ENCODE assay signal across 17 cellular contexts in the genomic region with DNA sequence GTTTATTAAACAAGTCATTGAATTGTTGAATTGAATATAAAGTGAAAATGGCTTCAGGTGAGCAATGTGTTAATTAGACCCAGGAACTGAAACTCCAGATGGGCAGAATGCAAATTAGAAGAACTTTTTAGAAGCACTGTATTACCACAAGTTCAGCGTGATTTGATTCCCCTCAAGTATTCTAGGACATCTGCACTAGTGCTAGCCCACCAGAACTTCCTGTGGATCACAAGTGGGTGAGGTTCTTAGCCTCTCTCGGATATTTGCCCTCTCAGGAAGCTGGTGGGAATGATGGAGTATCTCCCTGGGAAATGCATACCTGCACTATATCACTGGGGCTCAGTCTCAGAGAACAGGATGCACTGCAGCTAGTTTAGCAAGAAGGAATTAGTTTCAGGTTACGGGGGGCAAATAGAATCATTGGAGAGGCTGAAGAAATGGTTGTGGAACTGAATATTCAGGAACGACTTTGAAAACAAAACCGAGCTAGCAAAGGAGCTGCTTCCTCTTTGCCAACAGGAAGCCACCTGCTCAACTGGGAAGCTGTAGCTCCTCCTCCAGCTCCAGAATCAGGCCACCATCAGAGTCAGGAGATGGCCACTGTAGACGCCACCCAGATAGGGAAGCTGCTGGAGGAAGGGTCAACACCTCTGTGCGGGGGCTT.
DNase-seq lines count a peak whose midpoint lies in the region; ATAC-seq, FAIRE-seq and TF ChIP-seq lines count a peak whose summit lies in the region.
"Had no signal": no experiment of that assay in that cellular context is flagged by ENCODE, and none has a peak within 500 bp of the region (broad histone marks: within the 10 kb centered on the region; RNA-seq: fewer than 3 reads in every experiment).

No MANE protein-coding gene starts in this region.

- H3K36me3 Mint-ChIP-seq in stimulated activated naive B cell treated with anti-CD40 and anti-IgM and Interleukin-4, amounts not matched to agents 10 μg/mL and 1 μg/mL and 100 μg/mL, for 72 hours: peaks cover 0 to under 1% of the 10 kb centered on the region in 2 donors
- peaks cover 0 to 2% (median 2%) of the 10 kb centered on the region in 3 donors for H3K36me3 Mint-ChIP-seq in CD8-positive, alpha-beta memory T cell
- no peaks in the 10 kb centered on the region for H3K36me3 Mint-ChIP-seq in stimulated activated effector memory CD8-positive, alpha-beta T cell treated with anti-CD3 and anti-CD28 coated beads, Interleukin-12 subunit alpha, Interleukin-12 subunit beta, amount 100 ng/mL, for 72 hours
- H3K36me3 Mint-ChIP-seq: brain, immature natural killer cell had no signal

- no peak for TF ChIP-seq POLR2A in H54 (IDR thresholded peaks at IDR 0.05; ENCODE audit: low read depth, low read length)

- no peaks in the 10 kb centered on the region for H3K27me3 ChIP-seq in KMS-11 (ENCODE audit: insufficient read depth, low read depth)
- H3K27me3 ChIP-seq in CD8-positive, alpha-beta memory T cell (ENCODE audit: insufficient read depth, low read length, poor library complexity, severe bottlenecking): no peaks in the 10 kb centered on the region
- H3K27me3 ChIP-seq: ovary had no signal

- no peaks in the 10 kb centered on the region for H4K20me1 ChIP-seq in KMS-11 (ENCODE audit: insufficient read depth)

- no peaks in the 10 kb centered on the region for H3K9me3 ChIP-seq in CD8-positive, alpha-beta memory T cell (ENCODE audit: low read length)
- H3K9me3 ChIP-seq: ovary had no signal

- peak; percentile 22 for DNase-seq in DMS 273 (lab: John Stamatoyannopoulos, UW; ENCODE audit: unreplicated experiment)
- no peak for DNase-seq in DMS 273 treated with DMSO at 0.1 percent for 48 hours (lab: John Stamatoyannopoulos, UW)
- DNase-seq in stimulated activated naive B cell treated with anti-CD40 and anti-IgM and Interleukin-4, amounts not matched to agents 10 μg/mL and 1 μg/mL and 100 μg/mL, for 72 hours: peak; percentile 12
- DNase-seq in CD8-positive, alpha-beta memory T cell: no peak
- DNase-seq in H54 (ENCODE audit: insufficient read length, low spot score): no peak
- DNase-seq in stimulated activated effector memory CD8-positive, alpha-beta T cell treated with anti-CD3 and anti-CD28 coated beads, Interleukin-12 subunit alpha, Interleukin-12 subunit beta, amount 100 ng/mL, for 72 hours (ENCODE audit: low spot score in 2 of 2): no peak
- DNase-seq: activated CD4-positive, alpha-beta T cell treated with anti-CD3 and anti-CD28 coated beads, Interleukin-2, amount 50 U/mL, for 48 hours; COR-L47; effector memory CD4-positive, alpha-beta T cell; immature natural killer cell; NCI-H1105 treated with DMSO at 0.1 percent for 48 hours; ovary; T1000 had no signal

- H3K9me3 Mint-ChIP-seq in stimulated activated naive B cell treated with anti-CD40 and anti-IgM and Interleukin-4, amounts not matched to agents 10 μg/mL and 1 μg/mL and 100 μg/mL, for 72 hours: peaks cover 0 to 6% of the 10 kb centered on the region in 2 donors
- H3K9me3 Mint-ChIP-seq in CD8-positive, alpha-beta memory T cell: peaks cover 0 to 9% (median 8%) of the 10 kb centered on the region in 5 donors
- peaks cover 9% of the 10 kb centered on the region for H3K9me3 Mint-ChIP-seq in stimulated activated effector memory CD8-positive, alpha-beta T cell treated with anti-CD3 and anti-CD28 coated beads, Interleukin-12 subunit alpha, Interleukin-12 subunit beta, amount 100 ng/mL, for 72 hours

- H3K27ac Mint-ChIP-seq in stimulated activated naive B cell treated with anti-CD40 and anti-IgM and Interleukin-4, amounts not matched to agents 10 μg/mL and 1 μg/mL and 100 μg/mL, for 72 hours: no peak overlapping the region
- peak overlapping the region in 1 of 8 donors; percentile 36 for H3K27ac Mint-ChIP-seq in CD8-positive, alpha-beta memory T cell
- no peak overlapping the region for H3K27ac Mint-ChIP-seq in stimulated activated effector memory CD8-positive, alpha-beta T cell treated with anti-CD3 and anti-CD28 coated beads, Interleukin-12 subunit alpha, Interleukin-12 subunit beta, amount 100 ng/mL, for 72 hours
- H3K27ac Mint-ChIP-seq: immature natural killer cell had no signal

- H3K4me2 ChIP-seq in KMS-11: peak overlapping the region; percentile 61

- peak; percentile 53 for ATAC-seq in GM21825 (IDR thresholded peaks at IDR 0.05; ENCODE audit: unreplicated experiment)
- peak; percentile 85 to 94 for ATAC-seq in stimulated activated naive B cell treated with anti-CD40 and anti-IgM and Interleukin-4, amounts not matched to agents 10 μg/mL and 1 μg/mL and 100 μg/mL, for 72 hours (replicated peaks)
- ATAC-seq in stimulated activated effector memory CD8-positive, alpha-beta T cell treated with anti-CD3 and anti-CD28 coated beads, Interleukin-12 subunit alpha, Interleukin-12 subunit beta, amount 100 ng/mL, for 72 hours: no peak

- H3K4me3 Mint-ChIP-seq in stimulated activated naive B cell treated with anti-CD40 and anti-IgM and Interleukin-4, amounts not matched to agents 10 μg/mL and 1 μg/mL and 100 μg/mL, for 72 hours: peak overlapping the region in 1 of 2 donors; percentile 26
- no peak overlapping the region for H3K4me3 Mint-ChIP-seq in CD8-positive, alpha-beta memory T cell
- H3K4me3 Mint-ChIP-seq in stimulated activated effector memory CD8-positive, alpha-beta T cell treated with anti-CD3 and anti-CD28 coated beads, Interleukin-12 subunit alpha, Interleukin-12 subunit beta, amount 100 ng/mL, for 72 hours: no peak overlapping the region
- H3K4me3 Mint-ChIP-seq: brain, immature natural killer cell had no signal

- no peak overlapping the region for H2AFZ ChIP-seq in KMS-11 (ENCODE audit: low read depth)

- no peak overlapping the region for H3K4me3 ChIP-seq in KMS-11 (IDR thresholded peaks at IDR 0.05; ENCODE audit: insufficient read depth, low read depth, low read length)
- no peak overlapping the region for H3K4me3 ChIP-seq in CD8-positive, alpha-beta memory T cell (ENCODE audit: low read length)
- H3K4me3 ChIP-seq: ovary had no signal

- peaks cover 0 to 20% of the 10 kb centered on the region in 2 donors for H3K27me3 Mint-ChIP-seq in stimulated activated naive B cell treated with anti-CD40 and anti-IgM and Interleukin-4, amounts not matched to agents 10 μg/mL and 1 μg/mL and 100 μg/mL, for 72 hours
- peaks cover 19 to 32% of the 10 kb centered on the region in 2 donors for H3K27me3 Mint-ChIP-seq in CD8-positive, alpha-beta memory T cell

- CTCF ChIA-PET in CD8-positive, alpha-beta memory T cell (lab: Charles Lee): no interaction called here

- no peaks in the 10 kb centered on the region for H3K79me2 ChIP-seq in KMS-11 (ENCODE audit: insufficient read depth, low read depth)

- H3K27ac ChIP-seq in KMS-11: no peak overlapping the region
- H3K27ac ChIP-seq in CD8-positive, alpha-beta memory T cell (ENCODE audit: low read depth, low read length): no peak overlapping the region
- H3K27ac ChIP-seq: 22Rv1, ovary had no signal

- no peak for TF ChIP-seq CTCF in KMS-11 (conservative IDR thresholded peaks at IDR 0.05; ENCODE audit: low read depth, low read length)

- H3K4me1 Mint-ChIP-seq in stimulated activated naive B cell treated with anti-CD40 and anti-IgM and Interleukin-4, amounts not matched to agents 10 μg/mL and 1 μg/mL and 100 μg/mL, for 72 hours: peaks cover 42 to 84% of the 10 kb centered on the region in 2 donors
- H3K4me1 Mint-ChIP-seq in CD8-positive, alpha-beta memory T cell: no peaks in the 10 kb centered on the region
- H3K4me1 Mint-ChIP-seq in stimulated activated effector memory CD8-positive, alpha-beta T cell treated with anti-CD3 and anti-CD28 coated beads, Interleukin-12 subunit alpha, Interleukin-12 subunit beta, amount 100 ng/mL, for 72 hours: no peaks in the 10 kb centered on the region
- H3K4me1 Mint-ChIP-seq: brain, immature natural killer cell had no signal

- H3K36me3 ChIP-seq in KMS-11 (ENCODE audit: insufficient read depth): no peaks in the 10 kb centered on the region
- no peaks in the 10 kb centered on the region for H3K36me3 ChIP-seq in CD8-positive, alpha-beta memory T cell (ENCODE audit: insufficient read depth, low read length)
- H3K36me3 ChIP-seq: ovary had no signal

- FAIRE-seq in H54 (lab: Jason Lieb, UNC): no peak

- no peak overlapping the region for H3K9ac ChIP-seq in KMS-11

- peaks cover 16% of the 10 kb centered on the region for H3K4me1 ChIP-seq in KMS-11 (ENCODE audit: low read depth, poor library complexity, severe bottlenecking)
- no peaks in the 10 kb centered on the region for H3K4me1 ChIP-seq in CD8-positive, alpha-beta memory T cell (ENCODE audit: insufficient read depth, low read length)

- POLR2A ChIA-PET in CD8-positive, alpha-beta memory T cell (lab: Charles Lee): no interaction called here

Comparison
In these comparisons a context has a peak if more than half of its experiments do, and no peak if none do; other contexts are left out.
1. DNase-seq: peak in DMS 273 (single experiment) and stimulated activated naive B cell treated with anti-CD40 and anti-IgM and Interleukin-4, amounts not matched to agents 10 μg/mL and 1 μg/mL and 100 μg/mL, for 72 hours (single experiment); none in DMS 273 treated with DMSO at 0.1 percent for 48 hours (single experiment), CD8-positive, alpha-beta memory T cell (0 of 5), H54 (single experiment) and stimulated activated effector memory CD8-positive, alpha-beta T cell treated with anti-CD3 and anti-CD28 coated beads, Interleukin-12 subunit alpha, Interleukin-12 subunit beta, amount 100 ng/mL, for 72 hours (0 of 2).